ENCODE assay signal across 8 cellular contexts in genomic region chr5:147782053-147783028, GRCh38. TPM values are rescaled to one million over a fixed set of nuclear protein-coding genes. Genes with fewer than 3 reads are reported as not detected.
DNase-seq lines count a peak whose midpoint lies in the region; ATAC-seq and TF ChIP-seq lines count a peak whose summit lies in the region.

JAKMIP2 (minus strand) TSS chr5:147782728; CDS start chr5:147671806, 110,922 bp downstream.

- H3K4me3 ChIP-seq in DND-41 (ENCODE audit: low read depth in 1 of 2, low read length in 2 of 2) (no peak within 1 kb of the TSS), HCT116 (replicated peaks in 1 of 2; ENCODE audit: low read depth in 1 of 2, low read length in 2 of 2) (no peak within 1 kb of the TSS), astrocyte of the spinal cord (ENCODE audit: low read depth, low read length) (peak within 1 kb of the TSS; percentile 52), iPS-15b (ENCODE audit: low read depth, low read length) (peak within 1 kb of the TSS; percentile 81)

- H3K9me3 ChIP-seq in DND-41 (ENCODE audit: insufficient read depth, low read length, severe bottlenecking): no peaks in the 10 kb centered on the region
- no peaks in the 10 kb centered on the region for H3K9me3 ChIP-seq in HCT116 (ENCODE audit: control insufficient read depth in 1 of 2, insufficient read depth in 1 of 2, low read depth in 1 of 2, low read length in 2 of 2)
- no peaks in the 10 kb centered on the region for H3K9me3 ChIP-seq in iPS-15b (ENCODE audit: control insufficient read depth, insufficient read depth, low read length)

- no peak within 1 kb of the TSS for H3K27ac ChIP-seq in DND-41 (ENCODE audit: low read length)
- H3K27ac ChIP-seq in HCT116 (ENCODE audit: low read depth, low read length): no peak within 1 kb of the TSS

- H3K36me3 ChIP-seq in DND-41 (ENCODE audit: insufficient read depth, low read length) (no peaks in the 10 kb centered on the region), HCT116 (ENCODE audit: control insufficient read depth in 1 of 2, insufficient read depth in 2 of 2, low read length in 2 of 2) (no peaks in the 10 kb centered on the region), iPS-15b (ENCODE audit: control insufficient read depth, insufficient read depth, low read length) (no peaks in the 10 kb centered on the region)

- RAD21 ChIA-PET in HCT116 (lab: Charles Lee; ENCODE audit: low non-redundant PET in 1 of 2, low total read pairs in 2 of 2, uncharacterized antibody in 2 of 2, unreplicated experiment in 2 of 2): no interaction called here

- DNase-seq in DND-41 (peak; percentile 73), HCT116 (ENCODE audit: low read depth, low spot score) (no peak), NCI-H146 (lab: John Stamatoyannopoulos, UW) (peak; percentile 98), T-helper 22 cell (ENCODE audit: low read depth) (peak; percentile 66), astrocyte of the spinal cord (ENCODE audit: low read depth, low spot score) (peak; percentile 94), smooth muscle cell of the brain vasculature (ENCODE audit: low read depth, low spot score) (peak; percentile 69), SKM-1 (lab: John Stamatoyannopoulos, UW; ENCODE audit: unreplicated experiment) (no peak)

- in situ Hi-C loops in astrocyte of the spinal cord (cut with HindIII; ENCODE audit: low sequenced_read_pairs): no loop called here

- H3K4me1 ChIP-seq in DND-41 (ENCODE audit: insufficient read depth, low read length) (no peaks in the 10 kb centered on the region), HCT116 (ENCODE audit: control insufficient read depth in 1 of 2, insufficient read depth in 2 of 2, low read length in 2 of 2) (no peaks in the 10 kb centered on the region), iPS-15b (ENCODE audit: control insufficient read depth, insufficient read depth, low read length) (peaks cover 17% of the 10 kb centered on the region)

- ATAC-seq in DND-41 (ENCODE audit: insufficient read depth, low read depth): peak; percentile 93
- ATAC-seq in HCT116: peak; percentile 53

- H3K9me2 ChIP-seq in HCT116 (ENCODE audit: insufficient read depth): no peaks in the 10 kb centered on the region

- H3K79me2 ChIP-seq in DND-41 (ENCODE audit: insufficient read depth, low read length) (no peaks in the 10 kb centered on the region), HCT116 (ENCODE audit: insufficient read depth, low read length) (no peaks in the 10 kb centered on the region)

- POLR2A ChIA-PET in HCT116 (lab: Charles Lee): no interaction called here

- H3K27me3 ChIP-seq in DND-41 (ENCODE audit: insufficient read depth, low read length, poor library complexity) (no peaks in the 10 kb centered on the region), HCT116 (ENCODE audit: insufficient read depth, low read length) (no peaks in the 10 kb centered on the region; the same call in 1 of the 2 replicates), iPS-15b (ENCODE audit: control insufficient read depth, insufficient read depth, low read length) (no peaks in the 10 kb centered on the region)

- CTCF ChIA-PET in HCT116 (lab: Charles Lee): no interaction called here

- H3K4me2 ChIP-seq in DND-41 (ENCODE audit: insufficient read depth, low read length) (peak within 1 kb of the TSS; percentile 17; the same call in 1 of the 2 replicates), HCT116 (ENCODE audit: low read length) (no peak within 1 kb of the TSS)

- intact Hi-C loops in HCT116 (cut with micrococcal nuclease): no loop called here

- no TSS peak for BruUV-seq in HCT116 (replicated peaks; lab: Mats Ljungman, UMichigan)

- H3K9ac ChIP-seq in DND-41 (ENCODE audit: low read depth, low read length): no peak within 1 kb of the TSS
- no peak within 1 kb of the TSS for H3K9ac ChIP-seq in HCT116 (ENCODE audit: low read length)
- H3K9ac ChIP-seq in iPS-15b (ENCODE audit: low read depth, low read length): peak within 1 kb of the TSS; percentile 77

- H4K20me1 ChIP-seq in DND-41 (ENCODE audit: insufficient read depth, low read length) (no peaks in the 10 kb centered on the region), HCT116 (ENCODE audit: insufficient read depth) (no peaks in the 10 kb centered on the region)

- peak within 1 kb of the TSS; percentile 19; the same call in 1 of the 2 replicates for H2AFZ ChIP-seq in DND-41 (ENCODE audit: low read depth, low read length)
- no peak within 1 kb of the TSS for H2AFZ ChIP-seq in HCT116 (ENCODE audit: low read depth, low read length, poor library complexity, severe bottlenecking)

- TF ChIP-seq CTCF in DND-41 (IDR thresholded peaks at IDR 0.05; ENCODE audit: borderline replicate concordance, extremely low read depth, low read length, poor library complexity, severe bottlenecking): no peak
- no peak for TF ChIP-seq CTCF in HCT116 (IDR thresholded peaks at IDR 0.05 in 2 of 3, conservative IDR thresholded peaks at IDR 0.05 in 1 of 3; ENCODE audit: borderline replicate concordance in 1 of 3, insufficient read depth in 1 of 3, low read depth in 2 of 3, low read length in 2 of 3)
- TF ChIP-seq CTCF in astrocyte of the spinal cord (IDR thresholded peaks at IDR 0.05; ENCODE audit: low read depth, low read length): no peak

- TF ChIP-seq POLR2A in HCT116 (IDR thresholded peaks at IDR 0.05; ENCODE audit: borderline replicate concordance, extremely low read depth, insufficient read depth, insufficient read length): no peak

- no peak for TF ChIP-seq RAD21 in HCT116 (IDR thresholded peaks at IDR 0.05; ENCODE audit: low read depth)

TF ChIP-seq in HCT116, 20 proteins besides CTCF, POLR2A, EP300 and RAD21:
- TF ChIP-seq CEBPB (IDR thresholded peaks at IDR 0.05; ENCODE audit: low read depth) (no peak), SIN3A (IDR thresholded peaks at IDR 0.05; ENCODE audit: low read depth) (no peak), SRF (IDR thresholded peaks at IDR 0.05; ENCODE audit: low read depth) (no peak), SP1 (IDR thresholded peaks at IDR 0.05; ENCODE audit: low read depth) (no peak), EZH2 (IDR thresholded peaks at IDR 0.05) (no peak), EGR1 (IDR thresholded peaks at IDR 0.05; ENCODE audit: low read depth) (no peak), TCF7L2 (IDR thresholded peaks at IDR 0.05; ENCODE audit: borderline replicate concordance, extremely low read depth, insufficient read depth, insufficient read length) (no peak), JUND (IDR thresholded peaks at IDR 0.05) (no peak), REST (IDR thresholded peaks at IDR 0.05; ENCODE audit: low read depth) (no peak), ZBTB33 (IDR thresholded peaks at IDR 0.05; ENCODE audit: extremely low read depth, insufficient replicate concordance, low read length) (no peak), FOSL1 (IDR thresholded peaks at IDR 0.05; ENCODE audit: low read depth) (no peak), EZH2phosphoT487 (IDR thresholded peaks at IDR 0.05; ENCODE audit: borderline replicate concordance) (no peak), MAX (IDR thresholded peaks at IDR 0.05) (no peak), YY1 (IDR thresholded peaks at IDR 0.05; ENCODE audit: extremely low read depth, insufficient replicate concordance, low read depth, low read length) (no peak), CBX3 (IDR thresholded peaks at IDR 0.05; ENCODE audit: low read depth) (no peak), ZNF274 (IDR thresholded peaks at IDR 0.05; ENCODE audit: low read depth, low read length) (no peak), POLR2AphosphoS5 (IDR thresholded peaks at IDR 0.05; ENCODE audit: low read depth, low read length) (no peak), ELF1 (IDR thresholded peaks at IDR 0.05; ENCODE audit: borderline replicate concordance, low read depth) (no peak), ZFX (IDR thresholded peaks at IDR 0.05) (no peak)
TF ChIP-seq in HCT116: peak in this region for 0.

RNA-seq across cellular contexts. Expression of gene JAKMIP2, which starts in this region (rescaled TPM):
- total RNA-seq in HCT116 (2021; ENCODE audit: unreplicated experiment): not detected
- 0.01 TPM in 1 of 2 replicates, not detected in the other for polyA plus RNA-seq in HCT116 (2012)

Comparison
In these comparisons a context has a peak if more than half of its experiments do, and no peak if none do; other contexts are left out.
1. Peak in ATAC-seq in HCT116; RNA of the gene not detected or under 1 TPM.
2. DNase-seq: peak in DND-41 (single experiment), NCI-H146 (single experiment), T-helper 22 cell (single experiment), astrocyte of the spinal cord (single experiment) and smooth muscle cell of the brain vasculature (single experiment); none in HCT116 (single experiment) and SKM-1 (single experiment).
3. H3K4me3 ChIP-seq: peak in astrocyte of the spinal cord (single experiment) and iPS-15b (single experiment); none in DND-41 (0 of 2) and HCT116 (0 of 2).